Comparison of ENCODE assay signal across 1 cellular context in genomic region chr1:155208656-155209372, GRCh38.
TF ChIP-seq lines count a peak whose summit lies in the region.

Gene MTX1 (plus strand): TSS chr1:155208695. CDS start chr1:155208805, 110 bp downstream.

TF ChIP-seq in GM12878, 131 proteins besides CTCF, POLR2A, EP300 and RAD21 (continued from another document and continues in another):
- TF ChIP-seq E4F1 (IDR thresholded peaks at IDR 0.05; ENCODE audit: borderline replicate concordance, partially characterized antibody): no peak
- TF ChIP-seq IKZF2 (IDR thresholded peaks at IDR 0.05): 0 out of 4 replicates have a peak, but pooled peaks of 1 of the 2 experiments have one; percentile 67
- no peak for TF ChIP-seq PAX5 (IDR thresholded peaks at IDR 0.05; ENCODE audit: borderline replicate concordance, low read depth, low read length)
- TF ChIP-seq RBBP5 (conservative IDR thresholded peaks at IDR 0.05): no peak
- TF ChIP-seq EGR1 (IDR thresholded peaks at IDR 0.05; ENCODE audit: borderline replicate concordance in 1 of 2, low read depth in 2 of 2, low read length in 2 of 2): peak in 1 of 2 experiments; percentile 56; a peak in 2 of 3 replicates
- TF ChIP-seq NRF1 (conservative IDR thresholded peaks at IDR 0.05; ENCODE audit: low read depth, low read length): no peak
- TF ChIP-seq FOS (IDR thresholded peaks at IDR 0.05; ENCODE audit: borderline replicate concordance, extremely low read depth, insufficient read length): no peak
- TF ChIP-seq ATF2 (IDR thresholded peaks at IDR 0.05; ENCODE audit: low read length): no peak
- no peak for TF ChIP-seq ZNF622 (IDR thresholded peaks at IDR 0.05)
- TF ChIP-seq NFXL1 (IDR thresholded peaks at IDR 0.05; ENCODE audit: borderline replicate concordance): no peak
- peak; percentile 16; the same call in 1 of the 2 replicates for TF ChIP-seq ZNF687 (IDR thresholded peaks at IDR 0.05)
- no peak for TF ChIP-seq RFX5 (IDR thresholded peaks at IDR 0.05; ENCODE audit: low read depth, low read length)
- no peak for TF ChIP-seq TCF7 (IDR thresholded peaks at IDR 0.05; ENCODE audit: borderline replicate concordance)
- TF ChIP-seq ETV6 (conservative IDR thresholded peaks at IDR 0.05 in 1 of 2, IDR thresholded peaks at IDR 0.05 in 1 of 2; ENCODE audit: borderline replicate concordance in 1 of 2, low read depth in 1 of 2): no peak
- no peak for TF ChIP-seq RAD51 (IDR thresholded peaks at IDR 0.05)
- peak; percentile 98 for TF ChIP-seq YY1 (IDR thresholded peaks at IDR 0.05; ENCODE audit: low read depth, low read length)
- peak; percentile 94; the same call in 1 of the 2 replicates for TF ChIP-seq RELB (IDR thresholded peaks at IDR 0.05; ENCODE audit: low read depth)
- no peak for TF ChIP-seq CHD4 (IDR thresholded peaks at IDR 0.05)
- TF ChIP-seq USF2 (IDR thresholded peaks at IDR 0.05; ENCODE audit: borderline replicate concordance, low read depth, low read length): no peak
- no peak for TF ChIP-seq CHD1 (IDR thresholded peaks at IDR 0.05; ENCODE audit: low read depth, low read length)
- no peak for TF ChIP-seq REST (IDR thresholded peaks at IDR 0.05; ENCODE audit: low read depth, low read length)
- no peak for TF ChIP-seq ESRRA (IDR thresholded peaks at IDR 0.05; ENCODE audit: low read length)
- TF ChIP-seq ZNF217 (IDR thresholded peaks at IDR 0.05): 0 out of 2 replicates have a peak, but pooled peaks have one; percentile 17
- no peak for TF ChIP-seq SUZ12 (IDR thresholded peaks at IDR 0.05; ENCODE audit: unreplicated experiment)
- no peak for TF ChIP-seq SMC3 (IDR thresholded peaks at IDR 0.05; ENCODE audit: borderline replicate concordance, low read length)
- TF ChIP-seq MEF2A (IDR thresholded peaks at IDR 0.05; ENCODE audit: insufficient read depth, low read depth, low read length): no peak
- no peak for TF ChIP-seq E2F4 (IDR thresholded peaks at IDR 0.05; ENCODE audit: low read depth, low read length)
- no peak for TF ChIP-seq RCOR1 (conservative IDR thresholded peaks at IDR 0.05; ENCODE audit: low read depth, low read length)
- no peak for TF ChIP-seq STAT1 (conservative IDR thresholded peaks at IDR 0.05)
- TF ChIP-seq MEF2B (IDR thresholded peaks at IDR 0.05; ENCODE audit: partially characterized antibody, poor library complexity, severe bottlenecking): peak; percentile 89
- TF ChIP-seq TAF1 (IDR thresholded peaks at IDR 0.05; ENCODE audit: borderline replicate concordance, low read depth, low read length): 0 out of 2 replicates have a peak, but pooled peaks have one; percentile 10
- TF ChIP-seq USF1 (IDR thresholded peaks at IDR 0.05; ENCODE audit: borderline replicate concordance, extremely low read length, insufficient read depth, low read depth, low read length): no peak
- no peak; the same call in none of the 2 replicates for TF ChIP-seq LARP7 (IDR thresholded peaks at IDR 0.05)
- peak; percentile 93 for TF ChIP-seq GATAD2B (conservative IDR thresholded peaks at IDR 0.05; ENCODE audit: low read depth)
- TF ChIP-seq CEBPB (IDR thresholded peaks at IDR 0.05; ENCODE audit: borderline replicate concordance in 1 of 2, low read depth in 2 of 2, low read length in 2 of 2): no peak
- no peak for TF ChIP-seq ZNF384 (IDR thresholded peaks at IDR 0.05; ENCODE audit: borderline replicate concordance, low read depth, low read length)
- peak; percentile 96 for TF ChIP-seq DPF2 (IDR thresholded peaks at IDR 0.05)
- TF ChIP-seq HSF1 (IDR thresholded peaks at IDR 0.05; ENCODE audit: low read depth, low read length): no peak
- no peak for TF ChIP-seq ASH2L (IDR thresholded peaks at IDR 0.05; ENCODE audit: borderline replicate concordance, low read depth)
- no peak for TF ChIP-seq CBX3 (IDR thresholded peaks at IDR 0.05; ENCODE audit: borderline replicate concordance, low read depth)
- peak; percentile 70; the same call in 1 of the 2 replicates for TF ChIP-seq PKNOX1 (IDR thresholded peaks at IDR 0.05)
